8 cellular contexts compared by ENCODE assay signal in the genomic region with DNA sequence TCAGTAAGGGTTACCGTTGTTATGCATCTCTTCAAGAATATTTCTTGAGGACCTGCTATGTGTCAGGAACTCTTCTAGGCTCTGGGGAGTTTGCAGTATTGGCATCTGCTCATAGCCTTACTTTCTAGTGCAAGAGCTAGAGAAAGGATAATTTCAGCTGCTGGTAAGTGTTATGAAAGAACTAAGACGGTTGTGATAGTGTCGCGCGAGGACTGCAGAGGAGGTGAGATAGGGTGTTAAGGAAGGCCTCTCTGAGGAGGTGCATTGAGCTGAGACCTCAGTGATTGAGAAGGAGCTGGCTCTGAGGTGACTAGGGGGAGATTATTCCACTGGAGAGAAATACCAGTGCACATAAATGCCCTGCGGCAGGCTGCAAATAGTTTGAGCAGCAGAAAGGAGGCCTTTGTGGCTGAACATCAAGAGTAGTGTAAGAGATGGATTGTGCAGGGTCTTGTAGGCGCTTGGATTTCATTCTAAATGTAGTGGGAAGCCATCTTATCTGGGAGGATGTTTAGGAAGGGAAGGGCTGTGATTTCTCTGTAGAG. TPM values are rescaled to one million over a fixed set of nuclear protein-coding genes. Genes with fewer than 3 reads are reported as not detected.
DNase-seq lines count a peak whose midpoint lies in the region; ATAC-seq, FAIRE-seq and TF ChIP-seq lines count a peak whose summit lies in the region.

No MANE protein-coding gene starts in this region.

- no peaks in the 10 kb centered on the region for H3K9me3 Mint-ChIP-seq in activated T-cell treated with anti-CD3 and anti-CD28 coated beads, Interleukin-2, amount 50 U/mL, for 72 hours

- no peaks in the 10 kb centered on the region for H3K27me3 Mint-ChIP-seq in activated T-cell treated with anti-CD3 and anti-CD28 coated beads, Interleukin-2, amount 50 U/mL, for 72 hours (ENCODE audit: low read depth)

- H3K9ac ChIP-seq in parathyroid adenoma = no peak overlapping the region

- no peak for TF ChIP-seq CTCF in parathyroid adenoma (IDR thresholded peaks at IDR 0.05)
- TF ChIP-seq CTCF in D721Med (IDR thresholded peaks at IDR 0.05; ENCODE audit: insufficient read depth, missing control alignments) = no peak

- H3K4me1 ChIP-seq in SJCRH30 (no peaks in the 10 kb centered on the region; the same call in 1 of the 2 replicates), parathyroid adenoma (peaks cover 8% of the 10 kb centered on the region)

- H2AFZ ChIP-seq in parathyroid adenoma = peak overlapping the region; percentile 100

- H3K27ac Mint-ChIP-seq in activated T-cell treated with anti-CD3 and anti-CD28 coated beads, Interleukin-2, amount 50 U/mL, for 72 hours = peak overlapping the region; percentile 75

- DNase-seq in activated T-cell treated with anti-CD3 and anti-CD28 coated beads, Interleukin-2, amount 50 U/mL, for 72 hours = no peak
- no peak for DNase-seq in activated T-cell treated with anti-CD3 and anti-CD28 coated beads, Interleukin-2, amount 50 U/mL, for 48 hours
- DNase-seq in SJCRH30 = no peak
- no peak for DNase-seq in epithelial cell of prostate (ENCODE audit: low read depth, low spot score)
- no peak for DNase-seq in NCI-H187 (lab: John Stamatoyannopoulos, UW)
- no peak for DNase-seq in D721Med (ENCODE audit: insufficient read length, low spot score)
- no peak for DNase-seq in cortex of kidney (lab: John Stamatoyannopoulos, UW)

- no peaks in the 10 kb centered on the region for H3K9me3 ChIP-seq in SJCRH30 (replicated peaks)
- no peaks in the 10 kb centered on the region for H3K9me3 ChIP-seq in parathyroid adenoma (ENCODE audit: control insufficient read depth, low read length)

- no peak for FAIRE-seq in D721Med (lab: Jason Lieb, UNC)

- H3K36me3 Mint-ChIP-seq in activated T-cell treated with anti-CD3 and anti-CD28 coated beads, Interleukin-2, amount 50 U/mL, for 72 hours (ENCODE audit: insufficient read depth in 2 of 2) = peaks cover 9 to 23% of the 10 kb centered on the region in 2 donors

- H3K27me3 ChIP-seq in SJCRH30 (no peaks in the 10 kb centered on the region), parathyroid adenoma (ENCODE audit: control insufficient read depth, insufficient read depth, low read length) (no peaks in the 10 kb centered on the region)

- peaks cover 32% of the 10 kb centered on the region for H3K36me3 ChIP-seq in SJCRH30
- no peaks in the 10 kb centered on the region for H3K36me3 ChIP-seq in parathyroid adenoma (ENCODE audit: control insufficient read depth, insufficient read depth, low read length)

- peaks cover 32% of the 10 kb centered on the region for H3K4me1 Mint-ChIP-seq in activated T-cell treated with anti-CD3 and anti-CD28 coated beads, Interleukin-2, amount 50 U/mL, for 72 hours (ENCODE audit: low read depth)

- H3K4me3 ChIP-seq in SJCRH30 (peak overlapping the region; percentile 88), parathyroid adenoma (ENCODE audit: low read depth, low read length) (peak overlapping the region; percentile 84)

- no peak overlapping the region; the same call in 1 of the 2 replicates for H3K27ac ChIP-seq in SJCRH30
- peak overlapping the region; percentile 51 for H3K27ac ChIP-seq in epithelial cell of prostate
- peak overlapping the region; percentile 90 for H3K27ac ChIP-seq in parathyroid adenoma

- H3K4me3 Mint-ChIP-seq in activated T-cell treated with anti-CD3 and anti-CD28 coated beads, Interleukin-2, amount 50 U/mL, for 72 hours = peak overlapping the region; percentile 92 to 94

- H3K79me2 ChIP-seq in parathyroid adenoma = peaks cover 22% of the 10 kb centered on the region

- no peak for ATAC-seq in activated T-cell treated with anti-CD3 and anti-CD28 coated beads, Interleukin-2, amount 50 U/mL, for 72 hours (replicated peaks in 1 of 2)

- H3K4me2 ChIP-seq in parathyroid adenoma (ENCODE audit: low read length) = peak overlapping the region; percentile 93

RNA-seq across cellular contexts. Expression of a gene that starts 0.8 kb away (rescaled TPM):
- 10 to 100 TPM; 25.6 to 36.2 TPM for total RNA-seq in activated T-cell treated with anti-CD3 and anti-CD28 coated beads, Interleukin-2, amount 50 U/mL, for 72 hours
- 29.8 and 40.9 TPM in 2 replicates for total RNA-seq in SJCRH30 (2014; rRNA removed; shearing (Covaris generic))

RNA-seq across cellular contexts. Expression of a gene that starts 18.4 kb away (rescaled TPM):
- 100 to 1,000 TPM; 177 to 192 TPM for total RNA-seq in activated T-cell treated with anti-CD3 and anti-CD28 coated beads, Interleukin-2, amount 50 U/mL, for 72 hours
- total RNA-seq in SJCRH30 (2014; rRNA removed; shearing (Covaris generic)) = 196 and 211 TPM in 2 replicates

RNA-seq across cellular contexts. Expression of a gene that starts 30.8 kb away (rescaled TPM):
- 10 to 100 TPM; 58.1 to 76.7 TPM for total RNA-seq in activated T-cell treated with anti-CD3 and anti-CD28 coated beads, Interleukin-2, amount 50 U/mL, for 72 hours
- total RNA-seq in SJCRH30 (2014; rRNA removed; shearing (Covaris generic)) = 43.4 and 50.2 TPM in 2 replicates

RNA-seq across cellular contexts. Expression of a gene that starts 30.9 kb away (rescaled TPM):
- 10 to 100 TPM; 56.0 to 66.7 TPM for total RNA-seq in activated T-cell treated with anti-CD3 and anti-CD28 coated beads, Interleukin-2, amount 50 U/mL, for 72 hours
- total RNA-seq in SJCRH30 (2014; rRNA removed; shearing (Covaris generic)) = 32.7 and 38.2 TPM in 2 replicates
